Comparison of ENCODE assay signal across 9 cellular contexts in the genomic region with DNA sequence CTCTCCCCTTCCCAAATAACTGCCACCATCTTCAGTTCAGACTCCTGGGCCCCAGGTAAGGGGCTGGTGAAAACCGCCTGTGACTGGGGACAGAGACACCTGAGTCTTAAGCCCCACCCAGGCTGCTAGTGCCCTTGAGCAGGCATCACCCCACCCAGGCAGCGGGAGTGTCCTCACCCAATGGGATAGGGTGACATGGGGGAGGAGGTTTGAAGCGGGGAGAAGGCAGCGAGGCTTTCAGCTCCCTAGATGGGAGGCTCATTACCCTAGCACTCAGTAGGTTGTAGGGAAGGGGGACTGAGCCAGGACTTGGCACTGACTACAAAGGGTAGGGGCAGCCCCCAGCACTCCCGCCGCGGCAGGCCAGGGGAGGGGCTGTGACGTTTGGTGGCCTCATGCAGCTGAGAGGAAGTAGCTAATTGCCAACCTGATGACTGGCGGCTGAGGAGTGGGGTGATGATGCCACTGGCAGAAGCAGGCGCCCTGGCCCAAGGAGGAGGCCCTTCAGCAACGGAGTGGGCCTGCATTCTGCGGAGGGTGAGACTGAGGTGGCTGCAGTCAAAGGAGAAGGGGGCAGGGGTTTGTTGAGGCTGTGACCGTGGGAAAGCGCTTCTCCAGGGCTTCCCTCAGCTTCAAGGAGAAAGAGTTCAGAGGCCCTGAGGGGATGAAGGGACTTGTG.
DNase-seq lines count a peak whose midpoint lies in the region; ATAC-seq, FAIRE-seq and TF ChIP-seq lines count a peak whose summit lies in the region.
"Had no signal": no experiment of that assay in that cellular context is flagged by ENCODE, and none has a peak within 500 bp of the region (broad histone marks: within the 10 kb centered on the region; RNA-seq: fewer than 3 reads in every experiment).

No MANE protein-coding gene starts in this region.

- H2AFZ ChIP-seq in fibroblast of lung (ENCODE audit: low read length): peak overlapping the region; percentile 13
- H2AFZ ChIP-seq in PC-3 (ENCODE audit: low read length): no peak overlapping the region

- TF ChIP-seq CTCF in HEK293 (tag by site-specific recombination; IDR thresholded peaks at IDR 0.05): no peak
- TF ChIP-seq CTCF in fibroblast of lung (conservative IDR thresholded peaks at IDR 0.05 in 1 of 2, IDR thresholded peaks at IDR 0.05 in 1 of 2; ENCODE audit: low read depth in 1 of 2, low read length in 2 of 2): no peak
- TF ChIP-seq CTCF in PC-3 (conservative IDR thresholded peaks at IDR 0.05; ENCODE audit: low read depth, low read length): no peak

- no peak for ATAC-seq in HG03342 (IDR thresholded peaks at IDR 0.05; ENCODE audit: unreplicated experiment)
- ATAC-seq in PC-3: no peak
- ATAC-seq in HG02840 (IDR thresholded peaks at IDR 0.05; ENCODE audit: low FRiP score, unreplicated experiment): no peak
- ATAC-seq in GM18498 (IDR thresholded peaks at IDR 0.05; ENCODE audit: unreplicated experiment): no peak

- no peaks in the 10 kb centered on the region for H3K36me3 ChIP-seq in HEK293 (ENCODE audit: control insufficient read depth in 2 of 2, insufficient read depth in 1 of 2, low read length in 2 of 2)
- no peaks in the 10 kb centered on the region for H3K36me3 ChIP-seq in fibroblast of lung (ENCODE audit: control insufficient read depth, insufficient read depth, low read length)
- no peaks in the 10 kb centered on the region for H3K36me3 ChIP-seq in PC-3 (ENCODE audit: low read depth, low read length)

- DNase-seq in GM12892 (ENCODE audit: insufficient read length) (peak; percentile 50), NOMO-1 treated with dmso at 0.1 percent for 144 hours (lab: John Stamatoyannopoulos, UW; ENCODE audit: unreplicated experiment) (peak; percentile 88), fibroblast of lung (ENCODE audit: low read depth in 2 of 2) (peak; percentile 32 to 51), PC-3 (no peak)

- BruUV-seq in PC-3 (replicated peaks; lab: Mats Ljungman, UMichigan): no TSS peak

- H3K79me2 ChIP-seq in fibroblast of lung (ENCODE audit: control insufficient read depth, insufficient read depth, low read length) (no peaks in the 10 kb centered on the region), PC-3 (ENCODE audit: low read length) (no peaks in the 10 kb centered on the region)

- no peaks in the 10 kb centered on the region for H4K20me1 ChIP-seq in fibroblast of lung (ENCODE audit: control insufficient read depth, extremely low read depth, insufficient read depth, low read length)
- H4K20me1 ChIP-seq in PC-3 (ENCODE audit: low read length): no peaks in the 10 kb centered on the region

- H3F3A ChIP-seq in PC-3 (ENCODE audit: low read length, unreplicated experiment): no peaks in the 10 kb centered on the region

- H3K9me2 ChIP-seq in PC-3 (replicated peaks; ENCODE audit: low read length): no peaks in the 10 kb centered on the region

- POLR2A ChIA-PET in HEK293 (lab: Yijun Ruan, JAX): interaction anchor here (0.6 kb wide), 1 partner anchor 129 kb away, joined by 4 read pairs; no protein-coding TSS in a partner anchor
- POLR2A ChIA-PET in PC-3 (lab: Charles Lee; ENCODE audit: unreplicated experiment): no interaction called here

- no peak for FAIRE-seq in GM12892 (lab: Jason Lieb, UNC)

- 0 out of 2 replicates have a peak, but pooled peaks have one; percentile 25 for TF ChIP-seq POLR2A in GM12892 (IDR thresholded peaks at IDR 0.05; ENCODE audit: low read depth, low read length)

- peaks cover 2% of the 10 kb centered on the region; the same call in 1 of the 2 replicates for H3K4me1 ChIP-seq in HEK293 (ENCODE audit: control insufficient read depth, insufficient read depth, low read length)
- peaks cover 19% of the 10 kb centered on the region for H3K4me1 ChIP-seq in fibroblast of lung (ENCODE audit: control insufficient read depth, extremely low read depth, insufficient read depth, low read length)
- peaks cover 7% of the 10 kb centered on the region for H3K4me1 ChIP-seq in PC-3 (ENCODE audit: insufficient read depth, low read length)

- CTCF ChIA-PET in HEK293 (lab: Yijun Ruan, JAX) (interaction anchor here (0.6 to 1.5 kb wide), 14 partner anchors 9 to 643 kb away, joined by 3 to 5 read pairs (median 4); no protein-coding TSS in a partner anchor), PC-3 (lab: Charles Lee) (interaction anchor here (0.6 kb wide), 1 partner anchor 43 kb away, joined by 6 read pairs; no protein-coding TSS in a partner anchor)

- H3K4me3 ChIP-seq in HEK293 (ENCODE audit: low read depth, low read length) (no peak overlapping the region), fibroblast of lung (replicated peaks in 1 of 4; ENCODE audit: control extremely low read depth in 1 of 4, insufficient read depth in 1 of 4, low read depth in 3 of 4, low read length in 4 of 4) (no peak overlapping the region), PC-3 (ENCODE audit: low read length) (no peak overlapping the region)

- no peaks in the 10 kb centered on the region for H3K9me3 ChIP-seq in HEK293 (ENCODE audit: control insufficient read depth, insufficient read depth, low read depth, low read length)
- H3K9me3 ChIP-seq in fibroblast of lung (ENCODE audit: control insufficient read depth, insufficient read depth, low read depth, low read length): no peaks in the 10 kb centered on the region
- no peaks in the 10 kb centered on the region for H3K9me3 ChIP-seq in PC-3 (ENCODE audit: low read length)

- H3K9ac ChIP-seq in fibroblast of lung (ENCODE audit: insufficient read depth, low read length) (peak overlapping the region; percentile 30), PC-3 (ENCODE audit: low read length) (no peak overlapping the region)
- H3K9ac ChIP-seq: KMS-11 had no signal

- no peaks in the 10 kb centered on the region for H3K27me3 ChIP-seq in fibroblast of lung (ENCODE audit: control insufficient read depth, insufficient read depth, low read length)
- H3K27me3 ChIP-seq in PC-3 (ENCODE audit: low read length): no peaks in the 10 kb centered on the region

- H3K4me2 ChIP-seq in fibroblast of lung (ENCODE audit: extremely low read depth, insufficient read depth, low read length): no peak overlapping the region
- H3K4me2 ChIP-seq in PC-3 (ENCODE audit: low read length): no peak overlapping the region
- H3K4me2 ChIP-seq: KMS-11 had no signal

- H3K27ac ChIP-seq in HEK293 (ENCODE audit: extremely low read depth, low read depth, low read length): no peak overlapping the region
- peak overlapping the region; percentile 8 for H3K27ac ChIP-seq in fibroblast of lung (ENCODE audit: insufficient read depth, low read length)
- no peak overlapping the region for H3K27ac ChIP-seq in PC-3 (ENCODE audit: low read length)
- H3K27ac ChIP-seq: KMS-11 had no signal

- intact Hi-C loops in PC-3 (cut with micrococcal nuclease): no loop called here

TF ChIP-seq in HEK293, 187 proteins besides CTCF, POLR2A, EP300 and RAD21 (continues in another document):
- TF ChIP-seq ZIC2 (tag by site-specific recombination; IDR thresholded peaks at IDR 0.05) (peak; percentile 81), ZBTB8A (tag by site-specific recombination; IDR thresholded peaks at IDR 0.05) (no peak), ZBTB21 (tag by site-specific recombination; IDR thresholded peaks at IDR 0.05) (peak; percentile 63), ZNF416 (tag by site-specific recombination; IDR thresholded peaks at IDR 0.05) (no peak), ZNF670 (tag by site-specific recombination; IDR thresholded peaks at IDR 0.05; ENCODE audit: low read depth) (no peak), ZNF140 (tag by site-specific recombination; IDR thresholded peaks at IDR 0.05) (no peak), ZFP69B (tag by site-specific recombination; IDR thresholded peaks at IDR 0.05) (no peak), TRIM28 (IDR thresholded peaks at IDR 0.05; ENCODE audit: borderline replicate concordance, low read length) (no peak)
- TF ChIP-seq, protein P1, sequence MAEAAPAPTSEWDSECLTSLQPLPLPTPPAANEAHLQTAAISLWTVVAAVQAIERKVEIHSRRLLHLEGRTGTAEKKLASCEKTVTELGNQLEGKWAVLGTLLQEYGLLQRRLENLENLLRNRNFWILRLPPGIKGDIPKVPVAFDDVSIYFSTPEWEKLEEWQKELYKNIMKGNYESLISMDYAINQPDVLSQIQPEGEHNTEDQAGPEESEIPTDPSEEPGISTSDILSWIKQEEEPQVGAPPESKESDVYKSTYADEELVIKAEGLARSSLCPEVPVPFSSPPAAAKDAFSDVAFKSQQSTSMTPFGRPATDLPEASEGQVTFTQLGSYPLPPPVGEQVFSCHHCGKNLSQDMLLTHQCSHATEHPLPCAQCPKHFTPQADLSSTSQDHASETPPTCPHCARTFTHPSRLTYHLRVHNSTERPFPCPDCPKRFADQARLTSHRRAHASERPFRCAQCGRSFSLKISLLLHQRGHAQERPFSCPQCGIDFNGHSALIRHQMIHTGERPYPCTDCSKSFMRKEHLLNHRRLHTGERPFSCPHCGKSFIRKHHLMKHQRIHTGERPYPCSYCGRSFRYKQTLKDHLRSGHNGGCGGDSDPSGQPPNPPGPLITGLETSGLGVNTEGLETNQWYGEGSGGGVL (tag by site-specific recombination; IDR thresholded peaks at IDR 0.05): peak; percentile 24; the same call in 1 of the 2 replicates
- TF ChIP-seq, protein P2, sequence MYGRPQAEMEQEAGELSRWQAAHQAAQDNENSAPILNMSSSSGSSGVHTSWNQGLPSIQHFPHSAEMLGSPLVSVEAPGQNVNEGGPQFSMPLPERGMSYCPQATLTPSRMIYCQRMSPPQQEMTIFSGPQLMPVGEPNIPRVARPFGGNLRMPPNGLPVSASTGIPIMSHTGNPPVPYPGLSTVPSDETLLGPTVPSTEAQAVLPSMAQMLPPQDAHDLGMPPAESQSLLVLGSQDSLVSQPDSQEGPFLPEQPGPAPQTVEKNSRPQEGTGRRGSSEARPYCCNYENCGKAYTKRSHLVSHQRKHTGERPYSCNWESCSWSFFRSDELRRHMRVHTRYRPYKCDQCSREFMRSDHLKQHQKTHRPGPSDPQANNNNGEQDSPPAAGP (tag by site-specific recombination; IDR thresholded peaks at IDR 0.05): peak; percentile 89
- TF ChIP-seq, protein P3, sequence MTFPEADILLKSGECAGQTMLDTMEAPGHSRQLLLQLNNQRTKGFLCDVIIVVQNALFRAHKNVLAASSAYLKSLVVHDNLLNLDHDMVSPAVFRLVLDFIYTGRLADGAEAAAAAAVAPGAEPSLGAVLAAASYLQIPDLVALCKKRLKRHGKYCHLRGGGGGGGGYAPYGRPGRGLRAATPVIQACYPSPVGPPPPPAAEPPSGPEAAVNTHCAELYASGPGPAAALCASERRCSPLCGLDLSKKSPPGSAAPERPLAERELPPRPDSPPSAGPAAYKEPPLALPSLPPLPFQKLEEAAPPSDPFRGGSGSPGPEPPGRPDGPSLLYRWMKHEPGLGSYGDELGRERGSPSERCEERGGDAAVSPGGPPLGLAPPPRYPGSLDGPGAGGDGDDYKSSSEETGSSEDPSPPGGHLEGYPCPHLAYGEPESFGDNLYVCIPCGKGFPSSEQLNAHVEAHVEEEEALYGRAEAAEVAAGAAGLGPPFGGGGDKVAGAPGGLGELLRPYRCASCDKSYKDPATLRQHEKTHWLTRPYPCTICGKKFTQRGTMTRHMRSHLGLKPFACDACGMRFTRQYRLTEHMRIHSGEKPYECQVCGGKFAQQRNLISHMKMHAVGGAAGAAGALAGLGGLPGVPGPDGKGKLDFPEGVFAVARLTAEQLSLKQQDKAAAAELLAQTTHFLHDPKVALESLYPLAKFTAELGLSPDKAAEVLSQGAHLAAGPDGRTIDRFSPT (tag by site-specific recombination; IDR thresholded peaks at IDR 0.05): no peak
